In genomic region chr6:143857651-143858050, GRCh38 we compare ENCODE assay signal across 25 cellular contexts. TPM values are rescaled to one million over a fixed set of nuclear protein-coding genes. Genes with fewer than 3 reads are reported as not detected.
"Had no signal": no experiment of that assay in that cellular context is flagged by ENCODE, and none has a peak within 500 bp of the region (broad histone marks: within the 10 kb centered on the region; RNA-seq: fewer than 3 reads in every experiment).

No MANE protein-coding gene starts in this region.

- H3K27me3 Mint-ChIP-seq: dendritic cell treated with granulocyte-macrophage colony-stimulating factor and Interleukin-4, amounts not matched to agents 40 ng/mL and 50 ng/mL, for 4 days; effector memory CD8-positive, alpha-beta T cell; naive thymus-derived CD4-positive, alpha-beta T cell; stimulated activated memory B cell treated with anti-CD40 and anti-IgM and Interleukin-4, amounts not matched to agents 10 μg/mL and 1 μg/mL and 100 μg/mL, for 72 hours had no signal

- H3K4me1 Mint-ChIP-seq: nephron progenitor cell had no signal

- H3K27ac Mint-ChIP-seq: dendritic cell treated with granulocyte-macrophage colony-stimulating factor and Interleukin-4, amounts not matched to agents 40 ng/mL and 50 ng/mL, for 4 days; nephron progenitor cell; stimulated activated memory B cell treated with anti-CD40 and anti-IgM and Interleukin-4, amounts not matched to agents 10 μg/mL and 1 μg/mL and 100 μg/mL, for 72 hours had no signal

- H3K9me3 ChIP-seq: psoas muscle had no signal

- H3K9me3 Mint-ChIP-seq: dendritic cell treated with granulocyte-macrophage colony-stimulating factor and Interleukin-4, amounts not matched to agents 40 ng/mL and 50 ng/mL, for 4 days; effector memory CD8-positive, alpha-beta T cell had no signal

- H3K4me3 Mint-ChIP-seq: dendritic cell treated with granulocyte-macrophage colony-stimulating factor and Interleukin-4, amounts not matched to agents 40 ng/mL and 50 ng/mL, for 4 days; effector memory CD8-positive, alpha-beta T cell; naive thymus-derived CD4-positive, alpha-beta T cell; nephron progenitor cell; stimulated activated memory B cell treated with anti-CD40 and anti-IgM and Interleukin-4, amounts not matched to agents 10 μg/mL and 1 μg/mL and 100 μg/mL, for 72 hours had no signal

- DNase-seq: effector memory CD8-positive, alpha-beta T cell; esophagus squamous epithelium; foreskin fibroblast; kidney; left cardiac atrium; left ventricle myocardium inferior; naive thymus-derived CD4-positive, alpha-beta T cell; nephron progenitor cell; psoas muscle; spleen; stimulated activated CD4-positive, alpha-beta T cell treated with anti-CD3 and anti-CD28 coated beads, Interleukin-15, amount 100 ng/mL, for 24 hours; stimulated activated CD4-positive, alpha-beta T cell treated with anti-CD3 and anti-CD28 coated beads, Interleukin-1b, Interleukin-23, amount 100 ng/mL, for 48 hours; stimulated activated CD4-positive, alpha-beta T cell treated with anti-CD3 and anti-CD28 coated beads, Interleukin-4, amount 100 ng/mL, for 24 hours; trophoblast cell had no signal

- ATAC-seq: effector memory CD8-positive, alpha-beta T cell; left cardiac atrium; naive thymus-derived CD4-positive, alpha-beta T cell; psoas muscle; sciatic nerve; stimulated activated memory B cell treated with anti-CD40 and anti-IgM and Interleukin-4, amounts not matched to agents 10 μg/mL and 1 μg/mL and 100 μg/mL, for 72 hours had no signal

- H3K4me1 ChIP-seq: esophagus squamous epithelium, left ventricle myocardium inferior, parathyroid adenoma, psoas muscle, spleen had no signal

- H3K27ac ChIP-seq: esophagus squamous epithelium, left ventricle myocardium inferior, parathyroid adenoma, psoas muscle, spleen had no signal

- H3K4me3 ChIP-seq: esophagus squamous epithelium, left ventricle myocardium inferior, lung, psoas muscle, spleen had no signal

- H3K27me3 ChIP-seq: esophagus squamous epithelium, spleen had no signal

RNA-seq across cellular contexts. Expression of gene ZC2HC1B, which starts 6.6 kb away (rescaled TPM):
- total RNA-seq: epithelial cell of proximal tubule, esophagus squamous epithelium, kidney, left cardiac atrium, left ventricle myocardium inferior, mesenteric fat pad, mononuclear cell, omental fat pad, sciatic nerve, skeletal muscle tissue, urinary bladder had no signal
